14 cellular contexts compared by ENCODE assay signal in genomic region chr12:22230280-22230794, GRCh38.
DNase-seq lines count a peak whose midpoint lies in the region; TF ChIP-seq lines count a peak whose summit lies in the region.
"Had no signal": no experiment of that assay in that cellular context is flagged by ENCODE, and none has a peak within 500 bp of the region (broad histone marks: within the 10 kb centered on the region; RNA-seq: fewer than 3 reads in every experiment).

No MANE protein-coding gene starts in this region.

- H3K4me3 Mint-ChIP-seq in chondrocyte (ENCODE audit: unreplicated experiment), result no peak overlapping the region
- H3K4me3 Mint-ChIP-seq in glutamatergic neuron (ENCODE audit: unreplicated experiment), result no peak overlapping the region
- H3K4me3 Mint-ChIP-seq: activated naive CD4-positive, alpha-beta T cell treated with anti-CD3 and anti-CD28 coated beads for 36 hours; stimulated activated memory B cell treated with anti-CD40 and anti-IgM and Interleukin-4, amounts not matched to agents 10 μg/mL and 1 μg/mL and 100 μg/mL, for 72 hours had no signal

- H2AFZ ChIP-seq in ACC112 (ENCODE audit: low read length, unreplicated experiment), result no peak overlapping the region
- H2AFZ ChIP-seq in mesenchymal stem cell (ENCODE audit: low read depth, low read length), result no peak overlapping the region

- no peak overlapping the region for H3K4ac ChIP-seq in mesenchymal stem cell (ENCODE audit: low read depth in 1 of 2, low read length in 2 of 2)

- H3K4me1 Mint-ChIP-seq in chondrocyte (ENCODE audit: low read depth) (peaks cover 38% of the 10 kb centered on the region), glutamatergic neuron (ENCODE audit: low read depth, unreplicated experiment) (peaks cover 2% of the 10 kb centered on the region)
- H3K4me1 Mint-ChIP-seq: stimulated activated memory B cell treated with anti-CD40 and anti-IgM and Interleukin-4, amounts not matched to agents 10 μg/mL and 1 μg/mL and 100 μg/mL, for 72 hours had no signal

- H2BK15ac ChIP-seq in mesenchymal stem cell (ENCODE audit: low read depth, poor library complexity, severe bottlenecking), result no peak overlapping the region

- no peak overlapping the region for H2AK5ac ChIP-seq in mesenchymal stem cell (ENCODE audit: low read length, severe bottlenecking)

- TF ChIP-seq CTCF in chondrocyte (IDR thresholded peaks at IDR 0.05) (no peak), right atrium auricular region (IDR thresholded peaks at IDR 0.05) (no peak), glutamatergic neuron (IDR thresholded peaks at IDR 0.05; ENCODE audit: partially characterized antibody, unreplicated experiment) (no peak)

- H3K27me3 ChIP-seq in ACC112 (ENCODE audit: insufficient read depth, low read length) (no peaks in the 10 kb centered on the region), mesenchymal stem cell (ENCODE audit: control insufficient read depth in 1 of 2, insufficient read depth in 1 of 2, low read length in 2 of 2) (no peaks in the 10 kb centered on the region), right atrium auricular region (no peaks in the 10 kb centered on the region)

- H4K91ac ChIP-seq in mesenchymal stem cell (ENCODE audit: low read length), result no peak overlapping the region

- no peaks in the 10 kb centered on the region for H3K79me1 ChIP-seq in mesenchymal stem cell (replicated peaks; ENCODE audit: low read length, poor library complexity, severe bottlenecking)

- H2BK120ac ChIP-seq in mesenchymal stem cell (ENCODE audit: low read depth, low read length), result no peak overlapping the region

- H4K8ac ChIP-seq in mesenchymal stem cell (ENCODE audit: low read length), result no peak overlapping the region

- 89% methylated on average over 1 of the region's 2 CpGs for WGBS in mesenchymal stem cell

- H2BK12ac ChIP-seq in mesenchymal stem cell (ENCODE audit: low read length in 2 of 2), result no peak overlapping the region

- H3K79me2 ChIP-seq in ACC112 (ENCODE audit: control insufficient read depth, insufficient read depth, low read length, unreplicated experiment), result no peaks in the 10 kb centered on the region

- H3K4me3 ChIP-seq in ACC112 (ENCODE audit: low read depth, low read length) (no peak overlapping the region), mesenchymal stem cell (ENCODE audit: insufficient read depth in 1 of 2, low read depth in 1 of 2, low read length in 2 of 2) (peak overlapping the region in 1 of 2 experiments; percentile 46), right atrium auricular region (no peak overlapping the region)

- H3K36me3 Mint-ChIP-seq in chondrocyte (ENCODE audit: low read depth) (no peaks in the 10 kb centered on the region), glutamatergic neuron (ENCODE audit: unreplicated experiment) (no peaks in the 10 kb centered on the region)
- H3K36me3 Mint-ChIP-seq: stimulated activated memory B cell treated with anti-CD40 and anti-IgM and Interleukin-4, amounts not matched to agents 10 μg/mL and 1 μg/mL and 100 μg/mL, for 72 hours had no signal

- H3K27me3 Mint-ChIP-seq in chondrocyte (ENCODE audit: low read depth), result no peaks in the 10 kb centered on the region
- H3K27me3 Mint-ChIP-seq in glutamatergic neuron (ENCODE audit: unreplicated experiment), result no peaks in the 10 kb centered on the region

- H3K4me1 ChIP-seq in ACC112 (ENCODE audit: control insufficient read depth, insufficient read depth, low read length, unreplicated experiment) (peaks cover 17% of the 10 kb centered on the region), mesenchymal stem cell (ENCODE audit: control insufficient read depth, insufficient read depth, low read depth, low read length) (peaks cover 4% of the 10 kb centered on the region), right atrium auricular region (no peaks in the 10 kb centered on the region)

- H2BK5ac ChIP-seq in mesenchymal stem cell (ENCODE audit: low read depth, low read length, poor library complexity, severe bottlenecking), result no peak overlapping the region

- H3K4me2 ChIP-seq in mesenchymal stem cell (ENCODE audit: low read length, poor library complexity, severe bottlenecking), result no peak overlapping the region

- H3K9me3 Mint-ChIP-seq in chondrocyte (ENCODE audit: low read depth), result peaks cover 2% of the 10 kb centered on the region
- peaks cover 3% of the 10 kb centered on the region for H3K9me3 Mint-ChIP-seq in glutamatergic neuron (ENCODE audit: unreplicated experiment)
- H3K9me3 Mint-ChIP-seq: activated naive CD4-positive, alpha-beta T cell treated with anti-CD3 and anti-CD28 coated beads for 36 hours; stimulated activated memory B cell treated with anti-CD40 and anti-IgM and Interleukin-4, amounts not matched to agents 10 μg/mL and 1 μg/mL and 100 μg/mL, for 72 hours had no signal

- H3K36me3 ChIP-seq in ACC112 (ENCODE audit: insufficient read depth, low read length) (no peaks in the 10 kb centered on the region), mesenchymal stem cell (ENCODE audit: control insufficient read depth in 1 of 2, insufficient read depth in 2 of 2, low read depth in 1 of 2, low read length in 2 of 2) (no peaks in the 10 kb centered on the region), right atrium auricular region (no peaks in the 10 kb centered on the region)

- no peak overlapping the region for H3K14ac ChIP-seq in mesenchymal stem cell (ENCODE audit: low read length in 2 of 2)

- DNase-seq in HS-27A (ENCODE audit: low read depth), result peak; percentile 14
- DNase-seq in chondrocyte (ENCODE audit: low spot score), result no peak
- DNase-seq in mesenchymal stem cell, result peak; percentile 41
- no peak for DNase-seq in right atrium auricular region (ENCODE audit: low spot score)
- DNase-seq in 8988T, result no peak
- no peak for DNase-seq in glutamatergic neuron
- DNase-seq in islet precursor cell, result no peak
- DNase-seq: activated naive CD4-positive, alpha-beta T cell treated with anti-CD3 and anti-CD28 coated beads for 36 hours; caudate nucleus; effector memory CD4-positive, alpha-beta T cell; NCI-H1930; NCI-H524 had no signal

- H3K23ac ChIP-seq in mesenchymal stem cell (ENCODE audit: low read length in 2 of 2), result no peak overlapping the region

- peak overlapping the region; percentile 46 for H3K9ac ChIP-seq in mesenchymal stem cell (ENCODE audit: low read length)

- peak overlapping the region; percentile 37 for H3K27ac ChIP-seq in ACC112 (ENCODE audit: low read depth, low read length)
- peak overlapping the region; percentile 72 for H3K27ac ChIP-seq in mesenchymal stem cell (ENCODE audit: low read length, poor library complexity, severe bottlenecking)
- no peak overlapping the region for H3K27ac ChIP-seq in right atrium auricular region

- H3K27ac Mint-ChIP-seq in chondrocyte (ENCODE audit: unreplicated experiment) (peak overlapping the region; percentile 67), glutamatergic neuron (ENCODE audit: unreplicated experiment) (no peak overlapping the region)
- H3K27ac Mint-ChIP-seq: activated naive CD4-positive, alpha-beta T cell treated with anti-CD3 and anti-CD28 coated beads for 36 hours; stimulated activated memory B cell treated with anti-CD40 and anti-IgM and Interleukin-4, amounts not matched to agents 10 μg/mL and 1 μg/mL and 100 μg/mL, for 72 hours had no signal

- H3K9me3 ChIP-seq in mesenchymal stem cell (ENCODE audit: control insufficient read depth, low read length), result no peaks in the 10 kb centered on the region
- no peaks in the 10 kb centered on the region for H3K9me3 ChIP-seq in right atrium auricular region

- H3K18ac ChIP-seq in mesenchymal stem cell (ENCODE audit: low read depth in 1 of 2, low read length in 2 of 2), result no peak overlapping the region

Comparison
In these comparisons a context has a peak if more than half of its experiments do, and no peak if none do; other contexts are left out.
1. H3K27ac ChIP-seq: peak in ACC112 (single experiment) and mesenchymal stem cell (single experiment); none in right atrium auricular region (0 of 2).
2. DNase-seq: peak in HS-27A (single experiment) and mesenchymal stem cell (single experiment); none in chondrocyte (single experiment), right atrium auricular region (single experiment), 8988T (single experiment), glutamatergic neuron (single experiment) and islet precursor cell (single experiment).